ENCODE assay signal across 27 cellular contexts in genomic region chr2:195923889-195924288, GRCh38.
"Had no signal": no experiment of that assay in that cellular context is flagged by ENCODE, and none has a peak within 500 bp of the region (broad histone marks: within the 10 kb centered on the region; RNA-seq: fewer than 3 reads in every experiment).

No MANE protein-coding gene starts in this region.

- ATAC-seq: psoas muscle; right cardiac atrium; right lobe of liver; stimulated activated naive B cell treated with anti-CD40 and anti-IgM and Interleukin-4, amounts not matched to agents 10 μg/mL and 1 μg/mL and 100 μg/mL, for 72 hours had no signal

- FAIRE-seq: small intestine, urothelium cell line had no signal

- H3K9ac ChIP-seq: neural progenitor cell, parathyroid adenoma had no signal

- H3K4me1 Mint-ChIP-seq: nephron; neural progenitor cell; stimulated activated effector memory CD8-positive, alpha-beta T cell treated with anti-CD3 and anti-CD28 coated beads, Interleukin-12 subunit alpha, Interleukin-12 subunit beta, amount 100 ng/mL, for 72 hours; stimulated activated naive B cell treated with anti-CD40 and anti-IgM and Interleukin-4, amounts not matched to agents 10 μg/mL and 1 μg/mL and 100 μg/mL, for 72 hours had no signal

- H3K4me1 ChIP-seq: neural progenitor cell, parathyroid adenoma, psoas muscle, right lobe of liver, sigmoid colon, stomach, thyroid gland, tibial nerve, upper lobe of left lung, vagina had no signal

- H3K36me3 ChIP-seq: neural progenitor cell, ovary, right lobe of liver, sigmoid colon, stomach, thoracic aorta, thyroid gland, upper lobe of left lung, vagina had no signal

- H3K27ac ChIP-seq: neural progenitor cell, ovary, parathyroid adenoma, psoas muscle, right lobe of liver, sigmoid colon, stomach, thoracic aorta, tibial nerve, upper lobe of left lung, vagina had no signal

- H3K9me3 Mint-ChIP-seq: stimulated activated effector memory CD8-positive, alpha-beta T cell treated with anti-CD3 and anti-CD28 coated beads, Interleukin-12 subunit alpha, Interleukin-12 subunit beta, amount 100 ng/mL, for 72 hours; stimulated activated naive CD8-positive, alpha-beta T cell treated with anti-CD3 and anti-CD28 coated beads, Interleukin-15, Interleukin-2, amounts not matched to agents 100 ng/mL and 50 ng/mL, for 24 hours had no signal

- H3K4me2 ChIP-seq: neural progenitor cell had no signal

- H3K4me3 Mint-ChIP-seq: nephron; neural progenitor cell; stimulated activated effector memory CD8-positive, alpha-beta T cell treated with anti-CD3 and anti-CD28 coated beads, Interleukin-12 subunit alpha, Interleukin-12 subunit beta, amount 100 ng/mL, for 72 hours; stimulated activated naive B cell treated with anti-CD40 and anti-IgM and Interleukin-4, amounts not matched to agents 10 μg/mL and 1 μg/mL and 100 μg/mL, for 72 hours; stimulated activated naive CD8-positive, alpha-beta T cell treated with anti-CD3 and anti-CD28 coated beads, Interleukin-15, Interleukin-2, amounts not matched to agents 100 ng/mL and 50 ng/mL, for 24 hours had no signal

- H3K79me2 ChIP-seq: parathyroid adenoma had no signal

- H3K9me3 ChIP-seq: ovary, psoas muscle, right lobe of liver, sigmoid colon, stomach, thoracic aorta, thyroid gland, upper lobe of left lung, vagina had no signal

- H3K36me3 Mint-ChIP-seq: neural progenitor cell; stimulated activated effector memory CD8-positive, alpha-beta T cell treated with anti-CD3 and anti-CD28 coated beads, Interleukin-12 subunit alpha, Interleukin-12 subunit beta, amount 100 ng/mL, for 72 hours had no signal

- H3K27ac Mint-ChIP-seq: nephron; neural progenitor cell; progenitor cell of endocrine pancreas; stimulated activated effector memory CD8-positive, alpha-beta T cell treated with anti-CD3 and anti-CD28 coated beads, Interleukin-12 subunit alpha, Interleukin-12 subunit beta, amount 100 ng/mL, for 72 hours; stimulated activated naive B cell treated with anti-CD40 and anti-IgM and Interleukin-4, amounts not matched to agents 10 μg/mL and 1 μg/mL and 100 μg/mL, for 72 hours; stimulated activated naive CD8-positive, alpha-beta T cell treated with anti-CD3 and anti-CD28 coated beads, Interleukin-15, Interleukin-2, amounts not matched to agents 100 ng/mL and 50 ng/mL, for 24 hours had no signal

- H3K27me3 ChIP-seq: neural progenitor cell, ovary, right lobe of liver, sigmoid colon, stomach, thyroid gland, tibial nerve, upper lobe of left lung, vagina had no signal

- H2AFZ ChIP-seq: neural progenitor cell, parathyroid adenoma had no signal

- DNase-seq: occipital lobe; ovary; psoas muscle; right cardiac atrium; right lobe of liver; sigmoid colon; small intestine; stimulated activated CD4-positive, alpha-beta T cell treated with anti-CD3 and anti-CD28 coated beads, Interleukin-15, amount 100 ng/mL, for 24 hours; stimulated activated CD4-positive, alpha-beta T cell treated with anti-CD3 and anti-CD28 coated beads, Interleukin-2, amount 100 ng/mL, for 24 hours; stimulated activated CD4-positive, alpha-beta T cell treated with anti-CD3 and anti-CD28 coated beads, Interleukin-2, amount 100 ng/mL, for 48 hours; stimulated activated CD4-positive, alpha-beta T cell treated with anti-CD3 and anti-CD28 coated beads, Interleukin-4, amount 100 ng/mL, for 24 hours; stimulated activated naive B cell treated with anti-CD40 and anti-IgM and Interleukin-4, amounts not matched to agents 10 μg/mL and 1 μg/mL and 100 μg/mL, for 72 hours; stimulated activated naive CD4-positive, alpha-beta T cell treated with Interleukin-2 at 50 U/mL for 16 hours; stomach; thyroid gland; trophoblast cell; upper lobe of left lung had no signal

- H3K4me3 ChIP-seq: neural progenitor cell, ovary, psoas muscle, right lobe of liver, sigmoid colon, stomach, thoracic aorta, thyroid gland, tibial nerve, upper lobe of left lung, vagina had no signal

- H3K27me3 Mint-ChIP-seq: progenitor cell of endocrine pancreas; stimulated activated naive B cell treated with anti-CD40 and anti-IgM and Interleukin-4, amounts not matched to agents 10 μg/mL and 1 μg/mL and 100 μg/mL, for 72 hours; stimulated activated naive CD8-positive, alpha-beta T cell treated with anti-CD3 and anti-CD28 coated beads, Interleukin-15, Interleukin-2, amounts not matched to agents 100 ng/mL and 50 ng/mL, for 24 hours had no signal
